In the genomic region with DNA sequence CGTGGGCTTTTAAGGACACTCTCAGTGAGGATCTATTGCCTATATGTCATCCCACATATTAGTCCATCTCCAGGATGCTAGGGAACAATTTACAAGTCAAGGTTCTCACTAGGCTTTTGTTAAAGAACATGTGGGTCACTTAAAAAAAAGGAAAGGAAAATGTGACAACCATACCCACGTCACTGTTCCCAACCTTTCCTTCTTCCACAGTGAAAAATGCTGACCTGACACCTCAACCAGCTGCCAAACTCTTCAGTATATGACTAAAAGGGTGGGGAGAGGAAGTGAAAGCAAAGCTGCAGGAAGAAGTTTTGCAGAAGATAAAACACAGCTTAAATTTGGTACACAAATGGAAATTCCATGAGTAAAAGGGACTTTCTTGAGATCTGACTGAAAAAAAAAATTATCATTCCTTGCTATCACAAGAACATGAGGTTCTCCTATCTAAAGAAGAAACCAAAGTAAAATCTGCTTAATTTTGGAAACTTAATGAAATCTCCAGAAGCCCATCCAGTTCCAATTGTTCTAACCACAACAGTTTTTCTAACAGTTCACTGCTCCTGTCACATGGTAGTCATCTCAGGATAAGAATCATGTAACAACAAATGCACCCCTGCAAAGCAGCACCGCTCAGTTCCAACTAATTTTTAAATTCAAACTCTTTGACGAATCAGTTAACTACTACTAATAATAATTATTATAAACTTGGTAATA, we compare ENCODE assay signal across 8 cellular contexts.
DNase-seq lines count a peak whose midpoint lies in the region; ATAC-seq, FAIRE-seq and TF ChIP-seq lines count a peak whose summit lies in the region.

No MANE protein-coding gene starts in this region.

- CTCF ChIA-PET in activated CD4-positive, alpha-beta T cell treated with anti-CD3 and anti-CD28 coated beads, Interleukin-2, amount 10 ng/mL, durations not matched to agents 7 days and 5 days (lab: Charles Lee) = interaction anchor here (1.1 to 2.0 kb wide), 5 partner anchors 168 to 356 kb away, joined by 3 to 13 read pairs (median 6); no protein-coding TSS in a partner anchor

- TF ChIP-seq CTCF in left ventricle myocardium inferior (IDR thresholded peaks at IDR 0.05; ENCODE audit: borderline replicate concordance) = no peak

- H3K27me3 ChIP-seq in left ventricle myocardium inferior (ENCODE audit: low read depth) = no peaks in the 10 kb centered on the region

- no peak overlapping the region for H3K4me3 ChIP-seq in left ventricle myocardium inferior

- no peaks in the 10 kb centered on the region for H3K27me3 Mint-ChIP-seq in activated CD4-positive, alpha-beta T cell treated with anti-CD3 and anti-CD28 coated beads, Interleukin-2, amount 10 ng/mL, durations not matched to agents 7 days and 5 days

- H3K9me3 Mint-ChIP-seq in activated CD4-positive, alpha-beta T cell treated with anti-CD3 and anti-CD28 coated beads, Interleukin-2, amount 10 ng/mL, durations not matched to agents 7 days and 5 days = no peaks in the 10 kb centered on the region
- H3K9me3 Mint-ChIP-seq in stimulated activated effector memory CD8-positive, alpha-beta T cell treated with anti-CD3 and anti-CD28 coated beads, Interleukin-12 subunit alpha, Interleukin-12 subunit beta, amount 100 ng/mL, for 72 hours = no peaks in the 10 kb centered on the region

- H3K9me3 ChIP-seq in left ventricle myocardium inferior (replicated peaks) = no peaks in the 10 kb centered on the region

- H3K27ac ChIP-seq in left ventricle myocardium inferior (replicated peaks) = peak overlapping the region; percentile 86

- POLR2A ChIA-PET in activated CD4-positive, alpha-beta T cell treated with anti-CD3 and anti-CD28 coated beads, Interleukin-2, amount 10 ng/mL, durations not matched to agents 7 days and 5 days (lab: Charles Lee) = interaction anchor here (0.6 kb wide), 1 partner anchor 260 kb away, joined by 3 read pairs; no protein-coding TSS in a partner anchor

- H3K4me1 Mint-ChIP-seq in activated CD4-positive, alpha-beta T cell treated with anti-CD3 and anti-CD28 coated beads, Interleukin-2, amount 10 ng/mL, durations not matched to agents 7 days and 5 days = peaks cover 34% of the 10 kb centered on the region
- peaks cover 46% of the 10 kb centered on the region for H3K4me1 Mint-ChIP-seq in stimulated activated effector memory CD8-positive, alpha-beta T cell treated with anti-CD3 and anti-CD28 coated beads, Interleukin-12 subunit alpha, Interleukin-12 subunit beta, amount 100 ng/mL, for 72 hours

- no peaks in the 10 kb centered on the region for H3K36me3 ChIP-seq in left ventricle myocardium inferior

- no peak for FAIRE-seq in RCC 7860 (lab: Jason Lieb, UNC)

- peaks cover 72% of the 10 kb centered on the region for H3K4me1 ChIP-seq in left ventricle myocardium inferior

- ATAC-seq in HG03139 (IDR thresholded peaks at IDR 0.05; ENCODE audit: unreplicated experiment) = peak; percentile 46
- ATAC-seq in stimulated activated effector memory CD8-positive, alpha-beta T cell treated with anti-CD3 and anti-CD28 coated beads, Interleukin-12 subunit alpha, Interleukin-12 subunit beta, amount 100 ng/mL, for 72 hours = peak; percentile 67
- no peak for ATAC-seq in HG03175 (IDR thresholded peaks at IDR 0.05; ENCODE audit: unreplicated experiment)

- H3K36me3 Mint-ChIP-seq in activated CD4-positive, alpha-beta T cell treated with anti-CD3 and anti-CD28 coated beads, Interleukin-2, amount 10 ng/mL, durations not matched to agents 7 days and 5 days (ENCODE audit: low read depth) = no peaks in the 10 kb centered on the region
- no peaks in the 10 kb centered on the region for H3K36me3 Mint-ChIP-seq in stimulated activated effector memory CD8-positive, alpha-beta T cell treated with anti-CD3 and anti-CD28 coated beads, Interleukin-12 subunit alpha, Interleukin-12 subunit beta, amount 100 ng/mL, for 72 hours

- intact Hi-C loops in left ventricle myocardium inferior (cut with micrococcal nuclease) = no loop called here

- H3K4me3 Mint-ChIP-seq in activated CD4-positive, alpha-beta T cell treated with anti-CD3 and anti-CD28 coated beads, Interleukin-2, amount 10 ng/mL, durations not matched to agents 7 days and 5 days = no peak overlapping the region
- H3K4me3 Mint-ChIP-seq in stimulated activated effector memory CD8-positive, alpha-beta T cell treated with anti-CD3 and anti-CD28 coated beads, Interleukin-12 subunit alpha, Interleukin-12 subunit beta, amount 100 ng/mL, for 72 hours = peak overlapping the region; percentile 17

- H3K27ac Mint-ChIP-seq in activated CD4-positive, alpha-beta T cell treated with anti-CD3 and anti-CD28 coated beads, Interleukin-2, amount 10 ng/mL, durations not matched to agents 7 days and 5 days = no peak overlapping the region
- H3K27ac Mint-ChIP-seq in stimulated activated effector memory CD8-positive, alpha-beta T cell treated with anti-CD3 and anti-CD28 coated beads, Interleukin-12 subunit alpha, Interleukin-12 subunit beta, amount 100 ng/mL, for 72 hours = peak overlapping the region; percentile 67

- DNase-seq in GDM1 (lab: John Stamatoyannopoulos, UW) = peak; percentile 69
- peak; percentile 10 for DNase-seq in activated CD4-positive, alpha-beta T cell treated with anti-CD3 and anti-CD28 coated beads, Interleukin-2, amount 10 ng/mL, durations not matched to agents 7 days and 5 days
- no peak for DNase-seq in left ventricle myocardium inferior
- DNase-seq in stimulated activated effector memory CD8-positive, alpha-beta T cell treated with anti-CD3 and anti-CD28 coated beads, Interleukin-12 subunit alpha, Interleukin-12 subunit beta, amount 100 ng/mL, for 72 hours (ENCODE audit: low spot score in 2 of 2) = no peak
- no peak for DNase-seq in T-helper 9 cell
- DNase-seq in RCC 7860 (ENCODE audit: low spot score) = no peak

Comparison
In these comparisons a context has a peak if more than half of its experiments do, and no peak if none do; other contexts are left out.
1. DNase-seq: peak in GDM1 (single experiment) and activated CD4-positive, alpha-beta T cell treated with anti-CD3 and anti-CD28 coated beads, Interleukin-2, amount 10 ng/mL, durations not matched to agents 7 days and 5 days (single experiment); none in left ventricle myocardium inferior (single experiment), stimulated activated effector memory CD8-positive, alpha-beta T cell treated with anti-CD3 and anti-CD28 coated beads, Interleukin-12 subunit alpha, Interleukin-12 subunit beta, amount 100 ng/mL, for 72 hours (0 of 2), T-helper 9 cell (single experiment) and RCC 7860 (single experiment).